ENCODE assay signal across 23 cellular contexts in the genomic region with DNA sequence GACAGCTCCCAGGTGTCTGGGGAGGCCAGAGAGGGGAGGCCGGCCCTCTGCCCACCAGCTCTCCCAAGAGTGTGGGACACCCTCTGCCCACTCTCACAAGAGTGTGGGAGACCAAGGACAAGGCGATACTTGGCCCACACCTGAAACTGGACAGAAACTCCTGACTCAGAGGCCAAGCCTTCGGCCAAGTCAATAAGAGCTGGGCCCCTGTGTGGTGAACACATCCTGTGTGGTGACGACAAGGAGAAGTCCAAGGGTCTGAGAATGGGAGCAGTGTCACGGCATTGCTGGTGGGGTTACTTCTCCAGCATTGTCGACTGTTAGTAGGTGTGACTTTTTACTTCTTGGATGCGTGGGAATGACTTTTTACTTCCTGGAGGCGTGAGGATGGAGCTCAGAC. TPM values are rescaled to one million over a fixed set of nuclear protein-coding genes. Genes with fewer than 3 reads are reported as not detected.
DNase-seq lines count a peak whose midpoint lies in the region; ATAC-seq and TF ChIP-seq lines count a peak whose summit lies in the region.
"Had no signal": no experiment of that assay in that cellular context is flagged by ENCODE, and none has a peak within 500 bp of the region (broad histone marks: within the 10 kb centered on the region; RNA-seq: fewer than 3 reads in every experiment).

No MANE protein-coding gene starts in this region.

- H4K20me1 ChIP-seq in mammary epithelial cell (ENCODE audit: insufficient read depth, low read length): no peaks in the 10 kb centered on the region

- in situ Hi-C loops in mammary epithelial cell (cut with MboI; ENCODE audit: low sequenced_read_pairs in 2 of 2): no loop called here

- H3K9me3 Mint-ChIP-seq in MCF 10A (ENCODE audit: unreplicated experiment): peaks cover 7% of the 10 kb centered on the region
- H3K9me3 Mint-ChIP-seq in T-cell: no peaks in the 10 kb centered on the region
- H3K9me3 Mint-ChIP-seq: activated T-cell treated with anti-CD3 and anti-CD28 coated beads, Interleukin-2, amount 50 U/mL, for 24 hours; CD8-positive, alpha-beta memory T cell; type B pancreatic cell had no signal

- H3K4me3 Mint-ChIP-seq in MCF 10A (ENCODE audit: unreplicated experiment) (no peak overlapping the region), T-cell (no peak overlapping the region)
- H3K4me3 Mint-ChIP-seq: activated T-cell treated with anti-CD3 and anti-CD28 coated beads, Interleukin-2, amount 50 U/mL, for 24 hours; CD8-positive, alpha-beta memory T cell; type B pancreatic cell had no signal

- BruUV-seq in MCF 10A (replicated peaks; lab: Mats Ljungman, UMichigan): no TSS peak
- BruUV-seq in mammary epithelial cell (replicated peaks; lab: Mats Ljungman, UMichigan): no TSS peak

- H3K27me3 ChIP-seq in mammary epithelial cell (ENCODE audit: insufficient read depth, low read length) (no peaks in the 10 kb centered on the region), upper lobe of right lung (no peaks in the 10 kb centered on the region)
- H3K27me3 ChIP-seq: MG63, neutrophil had no signal

- H3K27ac Mint-ChIP-seq in MCF 10A (ENCODE audit: low read depth, unreplicated experiment): no peak overlapping the region
- H3K27ac Mint-ChIP-seq in T-cell: no peak overlapping the region
- H3K27ac Mint-ChIP-seq: activated T-cell treated with anti-CD3 and anti-CD28 coated beads, Interleukin-2, amount 50 U/mL, for 24 hours; CD8-positive, alpha-beta memory T cell; type B pancreatic cell had no signal

- DNase-seq in MCF 10A (ENCODE audit: unreplicated experiment) (peak; percentile 51), mammary epithelial cell (no peak), amniotic epithelial cell (ENCODE audit: low read depth) (peak; percentile 48), glomerular visceral epithelial cell (ENCODE audit: extremely low spot score) (peak; percentile 92), upper lobe of right lung (peak; percentile 33), T-cell (no peak), T-helper 2 cell (no peak), DMS114 treated with DMSO at 0.1 percent for 48 hours (lab: John Stamatoyannopoulos, UW; ENCODE audit: unreplicated experiment) (no peak)
- DNase-seq: activated CD4-positive, alpha-beta T cell treated with anti-CD3 and anti-CD28 coated beads for 4 hours; activated T-cell treated with anti-CD3 and anti-CD28 coated beads, Interleukin-2, amount 50 U/mL, for 24 hours; CD8-positive, alpha-beta memory T cell; dermis blood vessel endothelial cell; HCEC 1CT; MG63; NCI-H1417; NCI-H2081 treated with DMSO at 0.1 percent for 48 hours; NCI-H510A had no signal

- no peak for ATAC-seq in upper lobe of right lung
- ATAC-seq in T-cell (replicated peaks in 1 of 4): no peak

- dilution Hi-C loops in mammary epithelial cell (cut with HindIII; ENCODE audit: low sequenced_read_pairs): no loop called here

- H3K27ac ChIP-seq in mammary epithelial cell (ENCODE audit: insufficient read depth, low read depth, low read length) (no peak overlapping the region), upper lobe of right lung (no peak overlapping the region)
- H3K27ac ChIP-seq: 22Rv1, neutrophil had no signal

- H3K36me3 ChIP-seq in mammary epithelial cell (ENCODE audit: insufficient read depth, low read length): no peaks in the 10 kb centered on the region
- no peaks in the 10 kb centered on the region for H3K36me3 ChIP-seq in upper lobe of right lung
- H3K36me3 ChIP-seq: MG63, neutrophil had no signal

- no peaks in the 10 kb centered on the region for H3K9me3 ChIP-seq in mammary epithelial cell (replicated peaks; ENCODE audit: insufficient read depth, low read length)
- H3K9me3 ChIP-seq in upper lobe of right lung: no peaks in the 10 kb centered on the region
- H3K9me3 ChIP-seq: MG63, neutrophil had no signal

- H3K4me1 Mint-ChIP-seq in MCF 10A (ENCODE audit: insufficient read depth, unreplicated experiment) (peaks cover 33% of the 10 kb centered on the region), T-cell (no peaks in the 10 kb centered on the region)
- H3K4me1 Mint-ChIP-seq: CD8-positive, alpha-beta memory T cell had no signal

- H2AFZ ChIP-seq in mammary epithelial cell (ENCODE audit: low read depth, low read length): no peak overlapping the region

- POLR2A ChIA-PET in MCF 10A (lab: Yijun Ruan, JAX) (no interaction called here), T-cell (lab: Charles Lee) (interaction anchor here in 1 of 2 donors (0.6 kb wide), 1 partner anchor 94 kb away, joined by 3 read pairs; no protein-coding TSS in a partner anchor)

- CTCF ChIA-PET in MCF 10A (lab: Yijun Ruan, JAX) (interaction anchor here (0.9 kb wide), 1 partner anchor 20 kb away, joined by 3 read pairs; no protein-coding TSS in a partner anchor), mammary epithelial cell (lab: Charles Lee; ENCODE audit: low non-redundant PET) (no interaction called here), T-cell (lab: Charles Lee) (no interaction called here)

- TF ChIP-seq CTCF in MCF 10A (IDR thresholded peaks at IDR 0.05; ENCODE audit: unreplicated experiment) (no peak), mammary epithelial cell (conservative IDR thresholded peaks at IDR 0.05 in 1 of 2, IDR thresholded peaks at IDR 0.05 in 1 of 2; ENCODE audit: extremely low read depth in 1 of 2, insufficient read depth in 1 of 2, low read depth in 1 of 2, low read length in 2 of 2) (no peak), upper lobe of right lung (IDR thresholded peaks at IDR 0.05) (no peak)

- WGBS in mammary epithelial cell (ENCODE audit: low coverage, missing lambda C conversion rate): 99% methylated on average over 8 of the region's 8 CpGs

- intact Hi-C loops in MCF 10A (cut with micrococcal nuclease): no loop called here
- intact Hi-C loops in mammary epithelial cell (cut with micrococcal nuclease): no loop called here
- intact Hi-C loops in upper lobe of right lung (cut with DNase I): no loop called here

- peaks cover 43% of the 10 kb centered on the region for H3K4me1 ChIP-seq in mammary epithelial cell (ENCODE audit: insufficient read depth, low read length)
- H3K4me1 ChIP-seq in upper lobe of right lung: peaks cover 4% of the 10 kb centered on the region

- no peak overlapping the region for H3K4me2 ChIP-seq in mammary epithelial cell (ENCODE audit: insufficient read depth, low read depth, low read length)

- no peak overlapping the region for H3K9ac ChIP-seq in mammary epithelial cell (ENCODE audit: insufficient read depth, low read length)

- H3K27me3 Mint-ChIP-seq in MCF 10A (ENCODE audit: insufficient read depth, unreplicated experiment) (no peaks in the 10 kb centered on the region), T-cell (peaks cover 0 to 17% of the 10 kb centered on the region in 2 donors)

- no peaks in the 10 kb centered on the region for H3K79me2 ChIP-seq in mammary epithelial cell (ENCODE audit: insufficient read depth, low read length)

- no peaks in the 10 kb centered on the region for H3K36me3 Mint-ChIP-seq in MCF 10A (ENCODE audit: insufficient read depth, unreplicated experiment)
- no peaks in the 10 kb centered on the region for H3K36me3 Mint-ChIP-seq in T-cell
- H3K36me3 Mint-ChIP-seq: type B pancreatic cell had no signal

- H3K4me3 ChIP-seq in mammary epithelial cell (replicated peaks in 1 of 3; ENCODE audit: insufficient read depth in 1 of 3, low read depth in 2 of 3, low read length in 3 of 3) (no peak overlapping the region), upper lobe of right lung (no peak overlapping the region)
- H3K4me3 ChIP-seq: lung, MG63 had no signal

RNA-seq across cellular contexts. Expression of a gene that starts 14.6 kb away (rescaled TPM):
- total RNA-seq in MCF 10A (2022) (30.7 and 34.9 TPM in 2 replicates), mammary epithelial cell (10 to 100 TPM; 57.2 to 93.5 TPM), upper lobe of right lung (8.0 TPM), T-cell (1 to 10 TPM; 1.4 to 7.6 (median 5.5) TPM)
- 65.6 TPM for polyA plus RNA-seq in mammary epithelial cell
- 106 TPM for polyA minus RNA-seq in mammary epithelial cell

RNA-seq across cellular contexts. Expression of a gene that starts 45.5 kb away (rescaled TPM):
- total RNA-seq in MCF 10A (2022) (not detected in 2 replicates), mammary epithelial cell (not detected), upper lobe of right lung (0.52 TPM), T-cell (1 to 10 TPM in 1 of 5 donors, under 1 TPM in 3, not detected in 1; 0.32 to 1.1 (median 0.42) TPM)
- polyA plus RNA-seq in mammary epithelial cell: not detected
- polyA minus RNA-seq in mammary epithelial cell: not detected
- total RNA-seq: cardiac septum, dermis blood vessel endothelial cell, kidney epithelial cell had no signal
- polyA plus RNA-seq: CD8-positive, alpha-beta memory T cell had no signal

Comparison
In these comparisons a context has a peak if more than half of its experiments do, and no peak if none do; other contexts are left out.
1. DNase-seq: peak in MCF 10A (single experiment), amniotic epithelial cell (single experiment), glomerular visceral epithelial cell (single experiment) and upper lobe of right lung (single experiment); none in mammary epithelial cell (single experiment), T-cell (0 of 34), T-helper 2 cell (0 of 5) and DMS114 treated with DMSO at 0.1 percent for 48 hours (single experiment).